In genomic region chr15:41949400-41950126, GRCh38 we compare ENCODE assay signal across 13 cellular contexts. TPM values are rescaled to one million over a fixed set of nuclear protein-coding genes. Genes with fewer than 3 reads are reported as not detected.
DNase-seq lines count a peak whose midpoint lies in the region; ATAC-seq and TF ChIP-seq lines count a peak whose summit lies in the region.
"Had no signal": no experiment of that assay in that cellular context is flagged by ENCODE, and none has a peak within 500 bp of the region (broad histone marks: within the 10 kb centered on the region; RNA-seq: fewer than 3 reads in every experiment).

No MANE protein-coding gene starts in this region.

- no peak for TF ChIP-seq CTCF in AG04450 (IDR thresholded peaks at IDR 0.05; ENCODE audit: low read depth, low read length)
- TF ChIP-seq CTCF in RWPE1 (conservative IDR thresholded peaks at IDR 0.05; ENCODE audit: low read depth), result no peak
- no peak for TF ChIP-seq CTCF in gastroesophageal sphincter (IDR thresholded peaks at IDR 0.05)
- TF ChIP-seq CTCF in osteocyte (IDR thresholded peaks at IDR 0.05), result no peak

- no peaks in the 10 kb centered on the region for H3K27me3 Mint-ChIP-seq in osteocyte (ENCODE audit: unreplicated experiment)

- DNase-seq in AG04450 (ENCODE audit: low read depth, low spot score), result no peak
- no peak for DNase-seq in RWPE1 (ENCODE audit: low spot score)
- DNase-seq in osteocyte (ENCODE audit: extremely low spot score, unreplicated experiment), result no peak
- no peak for DNase-seq in NCI-H2171 (lab: John Stamatoyannopoulos, UW)
- no peak for DNase-seq in activated CD4-positive, alpha-beta T cell treated with anti-CD3 and anti-CD28 coated beads, Interleukin-2, amount 50 U/mL, for 1 hour
- no peak for DNase-seq in NCI-H526 (lab: John Stamatoyannopoulos, UW)
- DNase-seq: activated naive CD4-positive, alpha-beta T cell; natural killer cell; stimulated activated naive CD4-positive, alpha-beta T cell had no signal

- peak overlapping the region; percentile 72 for H3K27ac Mint-ChIP-seq in osteocyte (ENCODE audit: unreplicated experiment)
- H3K27ac Mint-ChIP-seq: natural killer cell had no signal

- H3K9me3 ChIP-seq in AG04450 (ENCODE audit: control insufficient read depth, insufficient read depth, low read length), result no peaks in the 10 kb centered on the region
- no peaks in the 10 kb centered on the region for H3K9me3 ChIP-seq in gastroesophageal sphincter

- no peak overlapping the region for H3K4me3 Mint-ChIP-seq in osteocyte (ENCODE audit: unreplicated experiment)
- H3K4me3 Mint-ChIP-seq: natural killer cell had no signal

- CTCF ChIA-PET in AG04450 (lab: Charles Lee), result interaction anchor here (0.9 to 1.6 kb wide), 2 partner anchors 17 to 45 kb away, joined by 3 to 10 read pairs; no protein-coding TSS in a partner anchor
- CTCF ChIA-PET in RWPE1 (lab: Yijun Ruan, JAX), result no interaction called here

- TF ChIP-seq EP300 in gastroesophageal sphincter (IDR thresholded peaks at IDR 0.05), result no peak

- WGBS in gastroesophageal sphincter (ENCODE audit: low coverage in 1 of 2), 2 donors, result 88 to 92% methylated on average over 3 to 4 of the region's 5 CpGs

- peak; percentile 30 for ATAC-seq in gastroesophageal sphincter
- ATAC-seq in GM18520 (IDR thresholded peaks at IDR 0.05; ENCODE audit: unreplicated experiment), result no peak

- H3K27me3 ChIP-seq in AG04450 (ENCODE audit: control insufficient read depth, insufficient read depth, low read length) (no peaks in the 10 kb centered on the region), gastroesophageal sphincter (no peaks in the 10 kb centered on the region)

- H3K9me3 Mint-ChIP-seq in osteocyte (ENCODE audit: unreplicated experiment), result no peaks in the 10 kb centered on the region
- H3K9me3 Mint-ChIP-seq: natural killer cell had no signal

- peaks cover 0 to 71% (median 13%) of the 10 kb centered on the region in 3 donors for H3K4me1 ChIP-seq in gastroesophageal sphincter

- no peak overlapping the region for H3K4me3 ChIP-seq in AG04450 (ENCODE audit: low read depth, low read length)
- H3K4me3 ChIP-seq in gastroesophageal sphincter, result no peak overlapping the region
- H3K4me3 ChIP-seq: SK-N-MC, skin epidermis had no signal

- peaks cover 63% of the 10 kb centered on the region for H3K4me1 Mint-ChIP-seq in osteocyte (ENCODE audit: unreplicated experiment)
- H3K4me1 Mint-ChIP-seq: natural killer cell had no signal

- peaks cover 14% of the 10 kb centered on the region for H3K36me3 Mint-ChIP-seq in osteocyte (ENCODE audit: unreplicated experiment)
- H3K36me3 Mint-ChIP-seq: natural killer cell had no signal

- POLR2A ChIA-PET in AG04450 (lab: Yijun Ruan, JAX) (interaction anchor here (0.6 to 0.8 kb wide), 2 partner anchors 17 to 585 kb away, joined by 3 read pairs; no protein-coding TSS in a partner anchor), RWPE1 (lab: Yijun Ruan, JAX; ENCODE audit: low non-redundant PET) (no interaction called here)

- peaks cover 0 to 27% of the 10 kb centered on the region in 2 donors for H3K36me3 ChIP-seq in gastroesophageal sphincter

- no peak for TF ChIP-seq POLR2A in gastroesophageal sphincter (IDR thresholded peaks at IDR 0.05)

- peak overlapping the region; percentile 40 for H3K27ac ChIP-seq in AG04450 (ENCODE audit: low read depth, low read length)
- peak overlapping the region; percentile 26; the same call in 1 of the 2 replicates for H3K27ac ChIP-seq in RWPE1
- H3K27ac ChIP-seq in gastroesophageal sphincter, result peak overlapping the region in 2 of 4 donors; percentile 33 to 43
- H3K27ac ChIP-seq: SK-N-MC had no signal

RNA-seq across cellular contexts. Expression of gene EHD4, which starts 22.8 kb away (rescaled TPM):
- polyA plus RNA-seq in AG04450 (2011; rRNA removed), result 19.3 and 22.4 TPM in 2 replicates
- polyA minus RNA-seq in AG04450 (2011; rRNA and poly(A)+ RNA removed), result 27.8 and 32.8 TPM in 2 replicates
- total RNA-seq in gastroesophageal sphincter (10 to 100 TPM in 3 of 4 donors, 1 to 10 TPM in 1; 10.0 to 25.4 (median 20.3) TPM), osteocyte (20.9 and 21.7 TPM in 2 replicates)

RNA-seq across cellular contexts. Expression of gene SPTBN5, which starts 55.7 kb away (rescaled TPM):
- polyA plus RNA-seq in AG04450 (2011; rRNA removed), result 0.14 and 0.30 TPM in 2 replicates
- 0.04 and 0.09 TPM in 2 replicates for polyA minus RNA-seq in AG04450 (2011; rRNA and poly(A)+ RNA removed)
- total RNA-seq in gastroesophageal sphincter (under 1 TPM; 0.13 to 0.93 (median 0.38) TPM), osteocyte (3.0 and 3.2 TPM in 2 replicates)
